In genomic region chr16:12271006-12271405, GRCh38 we compare ENCODE assay signal across 1 cellular context.
TF ChIP-seq lines count a peak whose summit lies in the region.

No MANE protein-coding gene starts in this region.

TF ChIP-seq in HepG2, 621 proteins besides CTCF, POLR2A, EP300 and RAD21 (continued from another document and continues in another):
- TF ChIP-seq ZNF142 (CRISPR knock-in tag; IDR thresholded peaks at IDR 0.05) (no peak), TRIM24 (CRISPR knock-in tag; IDR thresholded peaks at IDR 0.05) (no peak), MYNN (CRISPR knock-in tag; IDR thresholded peaks at IDR 0.05; ENCODE audit: low read depth) (no peak), ISX (CRISPR knock-in tag; conservative IDR thresholded peaks at IDR 0.05) (no peak), MAFG (CRISPR knock-in tag; IDR thresholded peaks at IDR 0.05) (no peak), ZNF547 (CRISPR knock-in tag; IDR thresholded peaks at IDR 0.05) (no peak), STAG1 (CRISPR knock-in tag; IDR thresholded peaks at IDR 0.05) (peak; percentile 86), ZNF678 (CRISPR knock-in tag; IDR thresholded peaks at IDR 0.05) (no peak), ZBTB38 (CRISPR knock-in tag; IDR thresholded peaks at IDR 0.05) (peak; percentile 80; the same call in 1 of the 2 replicates), ETV5 (CRISPR knock-in tag; IDR thresholded peaks at IDR 0.05; ENCODE audit: borderline replicate concordance) (0 out of 2 replicates have a peak, but pooled peaks have one; percentile 10), PAXIP1 (CRISPR knock-in tag; conservative IDR thresholded peaks at IDR 0.05) (no peak), SAP130 (CRISPR knock-in tag; IDR thresholded peaks at IDR 0.05; ENCODE audit: low read depth) (no peak), THAP9 (CRISPR knock-in tag; IDR thresholded peaks at IDR 0.05; ENCODE audit: borderline replicate concordance) (0 out of 2 replicates have a peak, but pooled peaks have one; percentile 10), SNAPC5 (CRISPR knock-in tag; IDR thresholded peaks at IDR 0.05; ENCODE audit: borderline replicate concordance) (no peak), XRCC5 (optimal IDR thresholded peaks at IDR 0.05; ENCODE audit: low read length) (peak; percentile 59), ZNF788 (CRISPR knock-in tag; IDR thresholded peaks at IDR 0.05; ENCODE audit: borderline replicate concordance) (no peak), ARID5B (CRISPR knock-in tag; IDR thresholded peaks at IDR 0.05) (peak; percentile 14; the same call in 1 of the 2 replicates), MIER2 (CRISPR knock-in tag; IDR thresholded peaks at IDR 0.05) (0 out of 2 replicates have a peak, but pooled peaks have one; percentile 40), NFE2L2 (IDR thresholded peaks at IDR 0.05; ENCODE audit: low read length) (0 out of 2 replicates have a peak, but pooled peaks have one; percentile 5), ZNF761 (CRISPR knock-in tag; conservative IDR thresholded peaks at IDR 0.05) (no peak), ZC3H13 (CRISPR knock-in tag; IDR thresholded peaks at IDR 0.05) (no peak), ZNF264 (CRISPR knock-in tag; IDR thresholded peaks at IDR 0.05) (no peak), KLF16 (CRISPR knock-in tag; IDR thresholded peaks at IDR 0.05) (no peak), FOXA1 (IDR thresholded peaks at IDR 0.05) (no peak), FOXA1 (CRISPR knock-in tag; IDR thresholded peaks at IDR 0.05) (no peak), FOXJ3 (CRISPR knock-in tag; IDR thresholded peaks at IDR 0.05; ENCODE audit: borderline replicate concordance) (no peak), HES4 (CRISPR knock-in tag; IDR thresholded peaks at IDR 0.05; ENCODE audit: borderline replicate concordance) (no peak), KDM6A (CRISPR knock-in tag; IDR thresholded peaks at IDR 0.05; ENCODE audit: low read depth) (no peak), HNRNPUL1 (IDR thresholded peaks at IDR 0.05; ENCODE audit: low read depth, low read length) (no peak), MYC (CRISPR knock-in tag; IDR thresholded peaks at IDR 0.05; ENCODE audit: borderline replicate concordance) (peak; percentile 53; the same call in 1 of the 2 replicates), ZNF558 (CRISPR knock-in tag; IDR thresholded peaks at IDR 0.05; ENCODE audit: borderline replicate concordance) (no peak), HMG20B (CRISPR knock-in tag; conservative IDR thresholded peaks at IDR 0.05) (no peak), KDM2A (CRISPR knock-in tag; IDR thresholded peaks at IDR 0.05; ENCODE audit: borderline replicate concordance, low read depth) (peak; percentile 44; the same call in 1 of the 2 replicates), POGK (CRISPR knock-in tag; conservative IDR thresholded peaks at IDR 0.05) (no peak), KAT8 (CRISPR knock-in tag; IDR thresholded peaks at IDR 0.05) (no peak), ZNF770 (CRISPR knock-in tag; IDR thresholded peaks at IDR 0.05) (0 out of 2 replicates have a peak, but pooled peaks have one; percentile 33), NFYC (CRISPR knock-in tag; IDR thresholded peaks at IDR 0.05) (no peak)
- TF ChIP-seq, protein P1, sequence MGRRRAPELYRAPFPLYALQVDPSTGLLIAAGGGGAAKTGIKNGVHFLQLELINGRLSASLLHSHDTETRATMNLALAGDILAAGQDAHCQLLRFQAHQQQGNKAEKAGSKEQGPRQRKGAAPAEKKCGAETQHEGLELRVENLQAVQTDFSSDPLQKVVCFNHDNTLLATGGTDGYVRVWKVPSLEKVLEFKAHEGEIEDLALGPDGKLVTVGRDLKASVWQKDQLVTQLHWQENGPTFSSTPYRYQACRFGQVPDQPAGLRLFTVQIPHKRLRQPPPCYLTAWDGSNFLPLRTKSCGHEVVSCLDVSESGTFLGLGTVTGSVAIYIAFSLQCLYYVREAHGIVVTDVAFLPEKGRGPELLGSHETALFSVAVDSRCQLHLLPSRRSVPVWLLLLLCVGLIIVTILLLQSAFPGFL (CRISPR knock-in tag; IDR thresholded peaks at IDR 0.05): no peak
